Comparison of ENCODE assay signal across 33 cellular contexts in genomic region chr5:77733130-77733529, GRCh38.
"Had no signal": no experiment of that assay in that cellular context is flagged by ENCODE, and none has a peak within 500 bp of the region (broad histone marks: within the 10 kb centered on the region; RNA-seq: fewer than 3 reads in every experiment).

No MANE protein-coding gene starts in this region.

- H3K27ac Mint-ChIP-seq: activated CD4-positive, alpha-beta memory T cell treated with anti-CD3 and anti-CD28 coated beads for 36 hours; activated CD4-positive, alpha-beta T cell treated with anti-CD3 and anti-CD28 coated beads for 36 hours; activated CD4-positive, alpha-beta T cell treated with anti-CD3 and anti-CD28 coated beads, Interleukin-2, amount 10 ng/mL, durations not matched to agents 24 days and 14 days; activated CD8-positive, alpha-beta T cell treated with anti-CD3 and anti-CD28 coated beads, Interleukin-2, amount 10 ng/mL, durations not matched to agents 7 days and 5 days; activated naive CD4-positive, alpha-beta T cell treated with anti-CD3 and anti-CD28 coated beads for 36 hours; activated naive CD4-positive, alpha-beta T cell treated with anti-CD3 and anti-CD28 coated beads, Interleukin-2, amount 50 U/mL, for 24 hours; activated naive CD8-positive, alpha-beta T cell treated with anti-CD3 and anti-CD28 coated beads for 36 hours; activated naive CD8-positive, alpha-beta T cell treated with anti-CD3 and anti-CD28 coated beads, Interleukin-2, amount 50 U/mL, for 24 hours; activated T-helper 1 cell treated with anti-CD3 and anti-CD28 coated beads, Interleukin-12 subunit alpha, Interleukin-12 subunit beta, Interleukin-2, Interleukin-4 antibody, amounts not matched to agents 30 ng/mL and 10 ng/mL and 1 ng/mL, durations not matched to agents 14 hours and 24 hours and 36 hours; activated T-helper 2 cell treated with anti-CD3 and anti-CD28 coated beads, Interferon-gamma antibody, Interleukin-2, Interleukin-4, amounts not matched to agents 10 μg/mL and 5 μg/mL and 100 μg/mL, durations not matched to agents 14 hours and 24 hours and 36 hours; T-helper 17 cell; T-helper 2 cell treated with Interferon-gamma antibody and Interleukin-4, amounts not matched to agents 5 μg/mL and 100 μg/mL, for 36 hours had no signal

- H3K9me3 ChIP-seq: adrenal gland, body of pancreas, colonic mucosa, esophagus squamous epithelium had no signal

- H3K27ac ChIP-seq: adrenal gland, body of pancreas, colonic mucosa, epithelial cell of prostate, esophagus squamous epithelium, gastroesophageal sphincter, heart right ventricle, WERI-Rb-1 had no signal

- H3K27me3 ChIP-seq: adrenal gland, body of pancreas, colonic mucosa, esophagus squamous epithelium, gastroesophageal sphincter, heart right ventricle had no signal

- H3K36me3 ChIP-seq: adrenal gland, colonic mucosa, esophagus squamous epithelium, gastroesophageal sphincter, WERI-Rb-1 had no signal

- H3K4me1 ChIP-seq: adrenal gland, body of pancreas, colonic mucosa, esophagus squamous epithelium had no signal

- H3K4me3 Mint-ChIP-seq: activated CD4-positive, alpha-beta memory T cell treated with anti-CD3 and anti-CD28 coated beads for 36 hours; activated CD4-positive, alpha-beta T cell treated with anti-CD3 and anti-CD28 coated beads for 36 hours; activated CD4-positive, alpha-beta T cell treated with anti-CD3 and anti-CD28 coated beads, Interleukin-2, amount 10 ng/mL, durations not matched to agents 24 days and 14 days; activated CD8-positive, alpha-beta T cell treated with anti-CD3 and anti-CD28 coated beads, Interleukin-2, amount 10 ng/mL, durations not matched to agents 7 days and 5 days; activated naive CD4-positive, alpha-beta T cell treated with anti-CD3 and anti-CD28 coated beads for 36 hours; activated naive CD4-positive, alpha-beta T cell treated with anti-CD3 and anti-CD28 coated beads, Interleukin-2, amount 50 U/mL, for 24 hours; activated naive CD8-positive, alpha-beta T cell treated with anti-CD3 and anti-CD28 coated beads for 36 hours; activated naive CD8-positive, alpha-beta T cell treated with anti-CD3 and anti-CD28 coated beads, Interleukin-2, amount 50 U/mL, for 24 hours; activated T-cell treated with anti-CD3 and anti-CD28 coated beads, Interleukin-2, amount 50 U/mL, for 4 hours; activated T-helper 1 cell treated with anti-CD3 and anti-CD28 coated beads, Interleukin-12 subunit alpha, Interleukin-12 subunit beta, Interleukin-2, Interleukin-4 antibody, amounts not matched to agents 30 ng/mL and 10 ng/mL and 1 ng/mL, durations not matched to agents 14 hours and 24 hours and 36 hours; T-helper 17 cell; T-helper 2 cell treated with Interferon-gamma antibody and Interleukin-4, amounts not matched to agents 5 μg/mL and 100 μg/mL, for 36 hours had no signal

- DNase-seq: activated CD4-positive, alpha-beta memory T cell treated with anti-CD3 and anti-CD28 coated beads for 36 hours; activated CD4-positive, alpha-beta T cell treated with anti-CD3 and anti-CD28 coated beads for 36 hours; activated CD4-positive, alpha-beta T cell treated with anti-CD3 and anti-CD28 coated beads, Interleukin-2, amount 10 ng/mL, durations not matched to agents 24 days and 14 days; activated CD4-positive, CD25-positive, alpha-beta regulatory T cell; activated CD4-positive, CD25-positive, alpha-beta regulatory T cell treated with anti-CD3 and anti-CD28 coated beads, Interleukin-2, amount 50 U/mL, for 72 hours; activated CD8-positive, alpha-beta memory T cell treated with anti-CD3 and anti-CD28 coated beads, Interleukin-2, amount 50 U/mL, for 48 hours; activated CD8-positive, alpha-beta T cell treated with anti-CD3 and anti-CD28 coated beads, Interleukin-2, amount 10 ng/mL, durations not matched to agents 7 days and 5 days; activated effector memory CD4-positive, alpha-beta T cell treated with anti-CD3 and anti-CD28 coated beads, Interleukin-2, amount 50 U/mL, for 16 hours; activated naive CD4-positive, alpha-beta T cell treated with anti-CD3 and anti-CD28 coated beads for 36 hours; activated naive CD8-positive, alpha-beta T cell treated with anti-CD3 and anti-CD28 coated beads for 36 hours; activated naive CD8-positive, alpha-beta T cell treated with anti-CD3 and anti-CD28 coated beads, Interleukin-2, amount 50 U/mL, for 24 hours; activated T-cell treated with anti-CD3 and anti-CD28 coated beads, Interleukin-2, amount 50 U/mL, for 4 hours; adrenal gland; amygdala; aorta; body of pancreas; caudate nucleus; cerebellar nuclear complex; colonic mucosa; effector CD8-positive, alpha-beta T cell; esophagus squamous epithelium; foreskin melanocyte; heart right ventricle; T-helper 1 cell; T-helper 17 cell; T1000; WERI-Rb-1 had no signal

- ATAC-seq: activated CD4-positive, alpha-beta T cell treated with anti-CD3 and anti-CD28 coated beads for 36 hours; activated CD8-positive, alpha-beta T cell treated with anti-CD3 and anti-CD28 coated beads, Interleukin-2, amount 10 ng/mL, durations not matched to agents 7 days and 5 days; activated naive CD8-positive, alpha-beta T cell treated with anti-CD3 and anti-CD28 coated beads, Interleukin-2, amount 50 U/mL, for 24 hours; activated T-cell treated with anti-CD3 and anti-CD28 coated beads, Interleukin-2, amount 50 U/mL, for 4 hours; body of pancreas; gastroesophageal sphincter; T-helper 17 cell had no signal

- H3K4me3 ChIP-seq: adrenal gland, body of pancreas, colonic mucosa, esophagus squamous epithelium, gastroesophageal sphincter, heart right ventricle had no signal

- H3K9me3 Mint-ChIP-seq: activated CD4-positive, alpha-beta memory T cell treated with anti-CD3 and anti-CD28 coated beads for 36 hours; activated CD4-positive, alpha-beta T cell treated with anti-CD3 and anti-CD28 coated beads, Interleukin-2, amount 10 ng/mL, durations not matched to agents 24 days and 14 days; activated naive CD4-positive, alpha-beta T cell treated with anti-CD3 and anti-CD28 coated beads, Interleukin-2, amount 50 U/mL, for 24 hours; activated T-helper 1 cell treated with anti-CD3 and anti-CD28 coated beads, Interleukin-12 subunit alpha, Interleukin-12 subunit beta, Interleukin-2, Interleukin-4 antibody, amounts not matched to agents 30 ng/mL and 10 ng/mL and 1 ng/mL, durations not matched to agents 14 hours and 24 hours and 36 hours had no signal

- H3K27me3 Mint-ChIP-seq: activated CD4-positive, alpha-beta memory T cell treated with anti-CD3 and anti-CD28 coated beads for 36 hours; activated CD4-positive, alpha-beta T cell treated with anti-CD3 and anti-CD28 coated beads for 36 hours; activated CD4-positive, alpha-beta T cell treated with anti-CD3 and anti-CD28 coated beads, Interleukin-2, amount 10 ng/mL, durations not matched to agents 24 days and 14 days; activated naive CD4-positive, alpha-beta T cell treated with anti-CD3 and anti-CD28 coated beads, Interleukin-2, amount 50 U/mL, for 24 hours; activated naive CD8-positive, alpha-beta T cell treated with anti-CD3 and anti-CD28 coated beads for 36 hours; activated naive CD8-positive, alpha-beta T cell treated with anti-CD3 and anti-CD28 coated beads, Interleukin-2, amount 50 U/mL, for 24 hours; T-helper 17 cell had no signal
